Comparison of ENCODE assay signal across 7 cellular contexts in genomic region chr7:152386136-152386764, GRCh38. TPM values are rescaled to one million over a fixed set of nuclear protein-coding genes. Genes with fewer than 3 reads are reported as not detected.
DNase-seq lines count a peak whose midpoint lies in the region; ATAC-seq, FAIRE-seq and TF ChIP-seq lines count a peak whose summit lies in the region.
"Not testable (repeated sequence)": the region's sequence is repeated elsewhere in the genome, so short reads cannot be mapped to it uniquely, and the experiment has no call there.

No MANE protein-coding gene starts in this region.

- not testable (repeated sequence) for H3K23me2 ChIP-seq in H1 (ENCODE audit: low read depth, low read length)

- not testable (repeated sequence) for TF ChIP-seq POLR2A in H1 (IDR thresholded peaks at IDR 0.05; ENCODE audit: control extremely low read depth in 1 of 2, low read depth in 2 of 2, low read length in 2 of 2); HepG2 (IDR thresholded peaks at IDR 0.05; ENCODE audit: insufficient read depth in 1 of 2, low read depth in 2 of 2, low read length in 2 of 2)

- not testable (repeated sequence) for H3K36me3 Mint-ChIP-seq in stimulated activated memory B cell treated with anti-CD40 and anti-IgM and Interleukin-4, amounts not matched to agents 10 μg/mL and 1 μg/mL and 100 μg/mL, for 72 hours

- ATAC-seq in SK-N-SH treated with all-trans-retinoic acid at 6 μM for 48 hours: peak; percentile 58
- ATAC-seq in left cardiac atrium: peak; percentile 46 to 49
- ATAC-seq in HepG2: peak; percentile 29; the same call in 1 of the 3 replicates
- ATAC-seq in stimulated activated memory B cell treated with anti-CD40 and anti-IgM and Interleukin-4, amounts not matched to agents 10 μg/mL and 1 μg/mL and 100 μg/mL, for 72 hours: peak; percentile 60

- not testable (repeated sequence) for H4K91ac ChIP-seq in H1 (replicated peaks; ENCODE audit: insufficient read length, low read length)

- POLR2A ChIA-PET in HEK293 (lab: Yijun Ruan, JAX); H1 (lab: Charles Lee; ENCODE audit: partially characterized antibody); HepG2 (lab: Yijun Ruan, JAX): not testable (repeated sequence)

- not testable (repeated sequence) for H3K36me3 ChIP-seq in HEK293 (ENCODE audit: control insufficient read depth in 2 of 2, insufficient read depth in 1 of 2, low read length in 2 of 2); H1 (ENCODE audit: control insufficient read depth in 2 of 4, insufficient read depth in 4 of 4, low read length in 3 of 4); HepG2 (replicated peaks in 1 of 2; ENCODE audit: control insufficient read depth in 1 of 2, insufficient read depth in 2 of 2, low read length in 2 of 2); neutrophil

- TF ChIP-seq RAD21 in H1 (IDR thresholded peaks at IDR 0.05 in 1 of 2, conservative IDR thresholded peaks at IDR 0.05 in 1 of 2; ENCODE audit: low read depth in 2 of 2, low read length in 2 of 2); HepG2 (CRISPR knock-in tag; IDR thresholded peaks at IDR 0.05): not testable (repeated sequence)

- H2BK5ac ChIP-seq in H1 (ENCODE audit: low read depth, low read length): not testable (repeated sequence)

- not testable (repeated sequence) for H3K4me2 ChIP-seq in H1 (ENCODE audit: insufficient read depth in 1 of 2, low read depth in 2 of 2, low read length in 2 of 2); HepG2 (ENCODE audit: low read depth, low read length)

- CTCF ChIA-PET in HEK293 (lab: Yijun Ruan, JAX); HepG2 (lab: Yijun Ruan, JAX; ENCODE audit: low intra/inter-chr PET ratio, low total read pairs): not testable (repeated sequence)
- CTCF ChIA-PET in H1 (lab: Charles Lee; ENCODE audit: partially characterized antibody): interaction anchor here (0.6 kb wide), 2 partner anchors 59 to 484 kb away, joined by 3 read pairs; no protein-coding TSS in a partner anchor

- not testable (repeated sequence) for H2BK12ac ChIP-seq in H1 (ENCODE audit: low read depth, low read length)

- H2AFZ ChIP-seq in H1 (ENCODE audit: low read length); HepG2 (ENCODE audit: low read length): not testable (repeated sequence)

- not testable (repeated sequence) for H3K23ac ChIP-seq in H1 (ENCODE audit: insufficient read length)

- H3K9me3 Mint-ChIP-seq in stimulated activated memory B cell treated with anti-CD40 and anti-IgM and Interleukin-4, amounts not matched to agents 10 μg/mL and 1 μg/mL and 100 μg/mL, for 72 hours: not testable (repeated sequence)

- H3K56ac ChIP-seq in H1 (replicated peaks; ENCODE audit: insufficient read length, low read depth, low read length): not testable (repeated sequence)

- not testable (repeated sequence) for H2BK15ac ChIP-seq in H1 (ENCODE audit: low read length)

- not testable (repeated sequence) for H4K5ac ChIP-seq in H1 (ENCODE audit: insufficient read length, low read depth, low read length)

- H3K79me1 ChIP-seq in H1 (ENCODE audit: low read depth, low read length): not testable (repeated sequence)

- not testable (repeated sequence) for H2AK5ac ChIP-seq in H1 (ENCODE audit: low read depth, low read length)

- not testable (repeated sequence) for H2BK20ac ChIP-seq in H1 (ENCODE audit: low read length)

- FAIRE-seq in H1 (lab: Jason Lieb, UNC): peak; percentile 84
- FAIRE-seq in HepG2 (lab: Jason Lieb, UNC): peak; percentile 30

- H3K79me2 ChIP-seq in H1 (ENCODE audit: control insufficient read depth in 1 of 2, insufficient read depth in 2 of 2, low read length in 2 of 2): peaks cover 6 to 73% of the 10 kb centered on the region in 2 experiments; a peak in 3 of 4 replicates
- H3K79me2 ChIP-seq in HepG2 (ENCODE audit: insufficient read depth, low read length): peaks cover 30% of the 10 kb centered on the region

- in situ Hi-C loops in HepG2 (cut with HindIII; ENCODE audit: extremely low pct_ligation_motif_present, low pct_unique_long_range_greater_than_20kb): not testable (repeated sequence)

- not testable (repeated sequence) for H3K4me3 Mint-ChIP-seq in stimulated activated memory B cell treated with anti-CD40 and anti-IgM and Interleukin-4, amounts not matched to agents 10 μg/mL and 1 μg/mL and 100 μg/mL, for 72 hours

- H2BK120ac ChIP-seq in H1 (replicated peaks; ENCODE audit: low read depth, low read length): not testable (repeated sequence)

- DNase-seq in H1 (ENCODE audit: low read depth in 1 of 2, low spot score in 2 of 2); left cardiac atrium; HepG2 (ENCODE audit: low spot score): not testable (repeated sequence)

- H3K4me3 ChIP-seq in HEK293 (ENCODE audit: low read depth, low read length); H1 (ENCODE audit: extremely low read depth in 1 of 4, insufficient read depth in 2 of 4, low read depth in 3 of 4, low read length in 4 of 4); HepG2 (replicated peaks in 1 of 3; ENCODE audit: insufficient read depth in 1 of 3, low read depth in 2 of 3, low read length in 3 of 3); neutrophil (ENCODE audit: low read depth in 1 of 2, low read length in 1 of 2): not testable (repeated sequence)

- WGBS in H1 (ENCODE audit: extremely low coverage in 1 of 2, insufficient coverage in 1 of 2, insufficient read length in 1 of 2, insufficient replicate concordance in 2 of 2, low coverage in 1 of 2, low lambda C conversion rate in 2 of 2, missing lambda C conversion rate in 1 of 2), 2 experiments: 64% methylated on average over 4 of the region's 5 CpGs; no CpG with 5 or more reads in 1 of the 2 experiments
- 25% methylated on average over 5 of the region's 5 CpGs for WGBS in HepG2 (ENCODE audit: low lambda C conversion rate)

- not testable (repeated sequence) for H4K8ac ChIP-seq in H1 (ENCODE audit: extremely low read depth, insufficient read depth, low read length)

- not testable (repeated sequence) for H3K4me1 ChIP-seq in HEK293 (ENCODE audit: control insufficient read depth, insufficient read depth, low read length); H1 (replicated peaks in 1 of 4; ENCODE audit: control insufficient read depth in 3 of 4, insufficient read depth in 4 of 4, low read length in 3 of 4); HepG2 (ENCODE audit: insufficient read depth, low read length); neutrophil (ENCODE audit: control insufficient read depth in 1 of 2, insufficient read depth in 1 of 2, low read depth in 1 of 2, low read length in 1 of 2)

- not testable (repeated sequence) for H3K18ac ChIP-seq in H1 (ENCODE audit: extremely low read depth, low read length)

- not testable (repeated sequence) for H3K14ac ChIP-seq in H1 (ENCODE audit: insufficient read length)

- H3K27ac Mint-ChIP-seq in stimulated activated memory B cell treated with anti-CD40 and anti-IgM and Interleukin-4, amounts not matched to agents 10 μg/mL and 1 μg/mL and 100 μg/mL, for 72 hours: not testable (repeated sequence)

- H3K4me1 Mint-ChIP-seq in stimulated activated memory B cell treated with anti-CD40 and anti-IgM and Interleukin-4, amounts not matched to agents 10 μg/mL and 1 μg/mL and 100 μg/mL, for 72 hours: peaks cover 16% of the 10 kb centered on the region

- not testable (repeated sequence) for TF ChIP-seq CTCF in HEK293 (tag by site-specific recombination; IDR thresholded peaks at IDR 0.05); H1 (IDR thresholded peaks at IDR 0.05; ENCODE audit: control extremely low read depth in 1 of 3, insufficient read depth in 1 of 3, low read depth in 1 of 3, low read length in 3 of 3); HepG2 (CRISPR knock-in tag; IDR thresholded peaks at IDR 0.05); neutrophil (IDR thresholded peaks at IDR 0.05)

- not testable (repeated sequence) for H4K20me1 ChIP-seq in H1 (replicated peaks in 1 of 2; ENCODE audit: control insufficient read depth in 1 of 2, insufficient read depth in 2 of 2, low read length in 2 of 2); HepG2 (ENCODE audit: insufficient read depth, low read length)

- intact Hi-C loops in left cardiac atrium (cut with DNase I); HepG2 (cut with micrococcal nuclease; ENCODE audit: unreplicated experiment): not testable (repeated sequence)

- not testable (repeated sequence) for H3K9ac ChIP-seq in H1 (replicated peaks in 1 of 4; ENCODE audit: extremely low read depth in 1 of 4, low read depth in 3 of 4, low read length in 3 of 4); HepG2 (ENCODE audit: insufficient read depth, low read depth, low read length)

- not testable (repeated sequence) for H3K4ac ChIP-seq in H1 (replicated peaks; ENCODE audit: insufficient read length, low read depth, low read length)

- not testable (repeated sequence) for H3K27me3 Mint-ChIP-seq in stimulated activated memory B cell treated with anti-CD40 and anti-IgM and Interleukin-4, amounts not matched to agents 10 μg/mL and 1 μg/mL and 100 μg/mL, for 72 hours

- BruUV-seq in HepG2 (replicated peaks; lab: Mats Ljungman, UMichigan): not testable (repeated sequence)

- TF ChIP-seq EP300 in H1 (IDR thresholded peaks at IDR 0.05; ENCODE audit: borderline replicate concordance in 1 of 2, low read depth in 2 of 2, low read length in 2 of 2); HepG2 (IDR thresholded peaks at IDR 0.05; ENCODE audit: low read depth in 2 of 2, low read length in 2 of 2); HepG2 (CRISPR knock-in tag; IDR thresholded peaks at IDR 0.05; ENCODE audit: borderline replicate concordance): not testable (repeated sequence)

- H3K9me3 ChIP-seq in HEK293 (ENCODE audit: control insufficient read depth, insufficient read depth, low read depth, low read length); neutrophil: not testable (repeated sequence)
- peaks cover 14 to 15% of the 10 kb centered on the region in 2 experiments for H3K9me3 ChIP-seq in H1 (ENCODE audit: insufficient read depth in 2 of 2, low read depth in 1 of 2, low read length in 1 of 2)
- peaks cover 35% of the 10 kb centered on the region for H3K9me3 ChIP-seq in HepG2 (ENCODE audit: low read length)

- not testable (repeated sequence) for H3K27me3 ChIP-seq in H1 (replicated peaks in 1 of 4; ENCODE audit: control insufficient read depth in 3 of 4, extremely low read depth in 1 of 4, insufficient read depth in 3 of 4, low read length in 3 of 4); HepG2 (ENCODE audit: control insufficient read depth in 1 of 2, insufficient read depth in 2 of 2, low read length in 2 of 2); neutrophil

- H3K27ac ChIP-seq in HEK293 (ENCODE audit: extremely low read depth, low read depth, low read length); H1 (ENCODE audit: low read depth, low read length); HepG2 (ENCODE audit: extremely low read length, insufficient read depth, low read length): not testable (repeated sequence)
- H3K27ac ChIP-seq in neutrophil: peak overlapping the region; percentile 24

RNA-seq across cellular contexts. Expression of gene KMT2C, which starts 49.6 kb away (rescaled TPM):
- 40.3 and 40.8 TPM in 2 replicates for total RNA-seq in H1 (2021; fragmentation: NEBNext Ultra II Directional; extraction: Animal tissue kit (Norgen Biotek cat#: 25700))
- polyA plus RNA-seq in H1 (2011; rRNA removed) (7.7 and 9.1 TPM in 2 replicates), HepG2 (2011; rRNA removed) (7.1 and 7.5 TPM in 2 replicates)
- polyA plus RNA-seq in H1 (2011; cell fraction: cytosol; rRNA removed): 8.4 TPM
- polyA plus RNA-seq in H1 (2011; cell fraction: nucleus; rRNA removed): 26.2 TPM
- polyA plus RNA-seq in H1 (2012, experiment 1 of 2): 11.3 to 14.9 TPM (median 13.5 TPM) in 4 replicates
- polyA plus RNA-seq in H1 (2012, experiment 2 of 2): 0.46 TPM
- polyA plus RNA-seq in H1 (2013, experiment 1 of 2): 7.9 TPM
- 6.6 TPM for polyA plus RNA-seq in H1 (2013, experiment 2 of 2)
- 38.0 and 51.4 TPM in 2 replicates for polyA minus RNA-seq in H1 (2011; rRNA and poly(A)+ RNA removed)
- 23.0 TPM for polyA minus RNA-seq in H1 (2011; cell fraction: cytosol; rRNA and poly(A)+ RNA removed)
- polyA minus RNA-seq in H1 (2011; cell fraction: nucleus; rRNA and poly(A)+ RNA removed): 79.7 TPM
- total RNA-seq in left cardiac atrium (10 to 100 TPM; 42.5 to 43.3 TPM), HepG2 (2016; rRNA removed; fragmentation: Illumina TruSeq; extraction: Trizol) (14.4 and 22.9 TPM in 2 replicates)
- 27.0 and 27.7 TPM in 2 replicates for total RNA-seq in HepG2 (2016; cell fraction: cytosol; rRNA removed; fragmentation: Illumina TruSeq; extraction: Trizol; ENCODE audit: low read depth)
- 14.4 and 19.1 TPM in 2 replicates for total RNA-seq in HepG2 (2016; cell fraction: insoluble cytoplasmic fraction; rRNA removed; fragmentation: Illumina TruSeq; extraction: Trizol)
- 17.0 and 21.9 TPM in 2 replicates for total RNA-seq in HepG2 (2016; cell fraction: membrane; rRNA removed; fragmentation: Illumina TruSeq; extraction: Trizol)
- total RNA-seq in HepG2 (2016; cell fraction: nucleus; rRNA removed; fragmentation: Illumina TruSeq; extraction: Trizol): 48.1 and 51.6 TPM in 2 replicates
- polyA plus RNA-seq in HepG2 (2011; cell fraction: cytosol; rRNA removed): 4.1 and 6.3 TPM in 2 replicates
- polyA plus RNA-seq in HepG2 (2011; cell fraction: nucleus; rRNA removed): 15.2 and 17.5 TPM in 2 replicates
- polyA plus RNA-seq in HepG2 (2012): 11.9 and 12.7 TPM in 2 replicates
- polyA plus RNA-seq in HepG2 (2016; cell fraction: cytosol; fragmentation: Illumina TruSeq; extraction: Trizol; ENCODE audit: low read depth): 0.25 and 0.36 TPM in 2 replicates
- polyA plus RNA-seq in HepG2 (2016; cell fraction: insoluble cytoplasmic fraction; fragmentation: Illumina TruSeq; extraction: Trizol; ENCODE audit: low read depth): 5.8 and 7.4 TPM in 2 replicates
- polyA plus RNA-seq in HepG2 (2016; cell fraction: membrane; fragmentation: Illumina TruSeq; extraction: Trizol; ENCODE audit: low read depth): 0.54 and 1.00 TPM in 2 replicates
- 14.9 and 20.0 TPM in 2 replicates for polyA plus RNA-seq in HepG2 (2016; cell fraction: nucleus; fragmentation: Illumina TruSeq; extraction: Trizol; ENCODE audit: insufficient read depth, low read depth)
- polyA minus RNA-seq in HepG2 (2011; rRNA and poly(A)+ RNA removed; ENCODE audit: low replicate concordance): 22.0 and 25.5 TPM in 2 replicates
- 17.4 and 19.6 TPM in 2 replicates for polyA minus RNA-seq in HepG2 (2011; cell fraction: cytosol; rRNA and poly(A)+ RNA removed)
- 87.2 and 102 TPM in 2 replicates for polyA minus RNA-seq in HepG2 (2011; cell fraction: nucleus; rRNA and poly(A)+ RNA removed)
